ENCODE assay signal across 23 cellular contexts in genomic region chr4:7679431-7679830, GRCh38.
"Had no signal": no experiment of that assay in that cellular context is flagged by ENCODE, and none has a peak within 500 bp of the region (broad histone marks: within the 10 kb centered on the region; RNA-seq: fewer than 3 reads in every experiment).

No MANE protein-coding gene starts in this region.

- H3K9me3 Mint-ChIP-seq: activated naive CD4-positive, alpha-beta T cell treated with anti-CD3 and anti-CD28 coated beads, Interleukin-2, amount 10 ng/mL, durations not matched to agents 7 days and 5 days had no signal

- H3K36me3 ChIP-seq: colonic mucosa, tibial artery had no signal

- H3K4me3 ChIP-seq: colonic mucosa, hepatocyte, tibial artery had no signal

- H3K36me3 Mint-ChIP-seq: activated naive CD4-positive, alpha-beta T cell treated with anti-CD3 and anti-CD28 coated beads, Interleukin-2, amount 10 ng/mL, durations not matched to agents 7 days and 5 days had no signal

- H3K4me1 Mint-ChIP-seq: activated naive CD4-positive, alpha-beta T cell treated with anti-CD3 and anti-CD28 coated beads, Interleukin-2, amount 10 ng/mL, durations not matched to agents 7 days and 5 days; activated naive CD8-positive, alpha-beta T cell treated with anti-CD3 and anti-CD28 coated beads, Interleukin-2, amount 50 U/mL, for 24 hours; endodermal cell had no signal

- H3K4me1 ChIP-seq: colonic mucosa, tibial artery had no signal

- H3K27ac Mint-ChIP-seq: activated naive CD4-positive, alpha-beta T cell treated with anti-CD3 and anti-CD28 coated beads, Interleukin-2, amount 10 ng/mL, durations not matched to agents 7 days and 5 days; activated naive CD8-positive, alpha-beta T cell treated with anti-CD3 and anti-CD28 coated beads, Interleukin-2, amount 50 U/mL, for 24 hours; endodermal cell had no signal

- H3K27me3 ChIP-seq: colonic mucosa, hepatocyte had no signal

- H3K9me3 ChIP-seq: colonic mucosa had no signal

- H3K27ac ChIP-seq: colonic mucosa, epithelial cell of prostate, hepatocyte, tibial artery had no signal

- DNase-seq: activated CD4-positive, alpha-beta T cell treated with anti-CD3 and anti-CD28 coated beads, Interleukin-2, amount 50 U/mL, for 1 hour; activated CD4-positive, CD25-positive, alpha-beta regulatory T cell treated with anti-CD3 and anti-CD28 coated beads, Interleukin-2, amount 50 U/mL, for 72 hours; activated CD8-positive, alpha-beta memory T cell treated with anti-CD3 and anti-CD28 coated beads, Interleukin-2, amount 50 U/mL, for 4 hours; activated effector memory CD4-positive, alpha-beta T cell treated with Interleukin-2 at 50 U/mL for 16 hours; activated naive CD4-positive, alpha-beta T cell treated with anti-CD3 and anti-CD28 coated beads, Interleukin-2, amount 10 ng/mL, durations not matched to agents 7 days and 5 days; activated naive CD8-positive, alpha-beta T cell treated with anti-CD3 and anti-CD28 coated beads, Interleukin-2, amount 50 U/mL, for 24 hours; activated T-cell treated with anti-CD3 and anti-CD28 coated beads, Interleukin-2, amount 50 U/mL, for 48 hours; anterior cingulate cortex; central memory CD4-positive, alpha-beta T cell; colonic mucosa; endodermal cell; foreskin fibroblast; left cardiac atrium; midbrain; occipital lobe; retina; stimulated activated CD4-positive, alpha-beta T cell treated with anti-CD3 and anti-CD28 coated beads, Interleukin-2, amount 100 ng/mL, for 24 hours; stimulated activated naive CD4-positive, alpha-beta T cell treated with Interleukin-2 at 50 U/mL for 16 hours; T1000; tibial artery had no signal

- ATAC-seq: activated naive CD8-positive, alpha-beta T cell treated with anti-CD3 and anti-CD28 coated beads, Interleukin-2, amount 50 U/mL, for 24 hours had no signal

- H3K4me3 Mint-ChIP-seq: activated naive CD4-positive, alpha-beta T cell treated with anti-CD3 and anti-CD28 coated beads, Interleukin-2, amount 10 ng/mL, durations not matched to agents 7 days and 5 days; activated naive CD8-positive, alpha-beta T cell treated with anti-CD3 and anti-CD28 coated beads, Interleukin-2, amount 50 U/mL, for 24 hours; brain; endodermal cell had no signal
